1 cellular context compared by ENCODE assay signal in genomic region chr3:53083949-53084309, GRCh38.
TF ChIP-seq lines count a peak whose summit lies in the region.

No MANE protein-coding gene starts in this region.

TF ChIP-seq in HepG2, 621 proteins besides CTCF, POLR2A, EP300 and RAD21:
- TF ChIP-seq ZNF34 (CRISPR knock-in tag; IDR thresholded peaks at IDR 0.05; ENCODE audit: borderline replicate concordance) (no peak), SNAPC5 (CRISPR knock-in tag; IDR thresholded peaks at IDR 0.05; ENCODE audit: borderline replicate concordance) (no peak), PCBP2 (optimal IDR thresholded peaks at IDR 0.05; ENCODE audit: low read depth, low read length, poor library complexity, severe bottlenecking) (no peak), ZNF101 (CRISPR knock-in tag; IDR thresholded peaks at IDR 0.05; ENCODE audit: borderline replicate concordance, low read depth) (no peak), DR1 (CRISPR knock-in tag; IDR thresholded peaks at IDR 0.05) (no peak), ZBTB20 (CRISPR knock-in tag; IDR thresholded peaks at IDR 0.05; ENCODE audit: borderline replicate concordance, low read depth) (no peak), FUBP1 (CRISPR knock-in tag; IDR thresholded peaks at IDR 0.05; ENCODE audit: borderline replicate concordance) (no peak), RELA (CRISPR knock-in tag; IDR thresholded peaks at IDR 0.05) (no peak), ZNF263 (CRISPR knock-in tag; IDR thresholded peaks at IDR 0.05) (no peak), ZNF496 (CRISPR knock-in tag; IDR thresholded peaks at IDR 0.05; ENCODE audit: insufficient replicate concordance) (no peak), ZNF615 (CRISPR knock-in tag; IDR thresholded peaks at IDR 0.05; ENCODE audit: borderline replicate concordance) (no peak), ZNF230 (CRISPR knock-in tag; IDR thresholded peaks at IDR 0.05) (no peak)
- TF ChIP-seq, protein P1, sequence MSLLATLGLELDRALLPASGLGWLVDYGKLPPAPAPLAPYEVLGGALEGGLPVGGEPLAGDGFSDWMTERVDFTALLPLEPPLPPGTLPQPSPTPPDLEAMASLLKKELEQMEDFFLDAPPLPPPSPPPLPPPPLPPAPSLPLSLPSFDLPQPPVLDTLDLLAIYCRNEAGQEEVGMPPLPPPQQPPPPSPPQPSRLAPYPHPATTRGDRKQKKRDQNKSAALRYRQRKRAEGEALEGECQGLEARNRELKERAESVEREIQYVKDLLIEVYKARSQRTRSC (CRISPR knock-in tag; IDR thresholded peaks at IDR 0.05; ENCODE audit: low read depth), result no peak
TF ChIP-seq in HepG2: peak in this region for 0.
